ENCODE assay signal across 8 cellular contexts in genomic region chr11:36510567-36511020, GRCh38. TPM values are rescaled to one million over a fixed set of nuclear protein-coding genes. Genes with fewer than 3 reads are reported as not detected.
DNase-seq lines count a peak whose midpoint lies in the region; ATAC-seq and TF ChIP-seq lines count a peak whose summit lies in the region.

No MANE protein-coding gene starts in this region.

- DNase-seq in GM12864 (ENCODE audit: low read depth) (no peak), iPS DF 6.9 (ENCODE audit: low read depth, low spot score) (no peak), NCI-H1105 treated with DMSO at 0.1 percent for 48 hours (lab: John Stamatoyannopoulos, UW) (no peak), HK-2 (ENCODE audit: unreplicated experiment) (no peak), hippocampal formation (lab: John Stamatoyannopoulos, UW) (no peak)
- DNase-seq in activated naive CD8-positive, alpha-beta T cell treated with anti-CD3 and anti-CD28 coated beads for 36 hours: no peak

- H3K4me1 ChIP-seq in iPS DF 6.9 (ENCODE audit: control insufficient read depth, insufficient read depth, low read length): no peaks in the 10 kb centered on the region; the same call in 1 of the 2 replicates

- H3K9me3 Mint-ChIP-seq in activated naive CD8-positive, alpha-beta T cell treated with anti-CD3 and anti-CD28 coated beads for 36 hours: peaks cover 4% of the 10 kb centered on the region
- peaks cover 4% of the 10 kb centered on the region for H3K9me3 Mint-ChIP-seq in stimulated activated memory B cell treated with anti-CD40 and anti-IgM and Interleukin-4, amounts not matched to agents 10 μg/mL and 1 μg/mL and 100 μg/mL, for 72 hours

- H3K4me1 Mint-ChIP-seq in activated naive CD8-positive, alpha-beta T cell treated with anti-CD3 and anti-CD28 coated beads for 36 hours: peaks cover 26% of the 10 kb centered on the region
- H3K4me1 Mint-ChIP-seq in stimulated activated memory B cell treated with anti-CD40 and anti-IgM and Interleukin-4, amounts not matched to agents 10 μg/mL and 1 μg/mL and 100 μg/mL, for 72 hours: peaks cover 28% of the 10 kb centered on the region

- no peak overlapping the region for H3K27ac ChIP-seq in iPS DF 6.9 (ENCODE audit: low read length)

- peak overlapping the region; percentile 99 for H3K4me3 Mint-ChIP-seq in activated naive CD8-positive, alpha-beta T cell treated with anti-CD3 and anti-CD28 coated beads for 36 hours
- peak overlapping the region; percentile 100 for H3K4me3 Mint-ChIP-seq in stimulated activated memory B cell treated with anti-CD40 and anti-IgM and Interleukin-4, amounts not matched to agents 10 μg/mL and 1 μg/mL and 100 μg/mL, for 72 hours

- WGBS in iPS DF 6.9 (ENCODE audit: insufficient coverage, insufficient read length): no CpG with 5 or more reads among the region's 11 CpGs

- no peaks in the 10 kb centered on the region for H3K9me3 ChIP-seq in iPS DF 6.9 (ENCODE audit: control insufficient read depth, insufficient read depth, low read length)

- peak; percentile 2 for ATAC-seq in HG02943 (IDR thresholded peaks at IDR 0.05; ENCODE audit: low read depth, unreplicated experiment)
- no peak for ATAC-seq in stimulated activated memory B cell treated with anti-CD40 and anti-IgM and Interleukin-4, amounts not matched to agents 10 μg/mL and 1 μg/mL and 100 μg/mL, for 72 hours

- H3K36me3 Mint-ChIP-seq in activated naive CD8-positive, alpha-beta T cell treated with anti-CD3 and anti-CD28 coated beads for 36 hours: peaks cover 8% of the 10 kb centered on the region
- H3K36me3 Mint-ChIP-seq in stimulated activated memory B cell treated with anti-CD40 and anti-IgM and Interleukin-4, amounts not matched to agents 10 μg/mL and 1 μg/mL and 100 μg/mL, for 72 hours: peaks cover 8% of the 10 kb centered on the region

- H3K4me3 ChIP-seq in GM12864 (ENCODE audit: low read depth, low read length) (peak overlapping the region; percentile 94), iPS DF 6.9 (ENCODE audit: low read length) (peak overlapping the region; percentile 71; the same call in 1 of the 2 replicates)

- H3K36me3 ChIP-seq in iPS DF 6.9 (ENCODE audit: control insufficient read depth, insufficient read depth, low read length): no peaks in the 10 kb centered on the region

- no peak for TF ChIP-seq CTCF in GM12864 (IDR thresholded peaks at IDR 0.05; ENCODE audit: low read depth, low read length, missing control alignments)

- H3K27me3 Mint-ChIP-seq in activated naive CD8-positive, alpha-beta T cell treated with anti-CD3 and anti-CD28 coated beads for 36 hours: peaks cover 9% of the 10 kb centered on the region
- peaks cover 7% of the 10 kb centered on the region for H3K27me3 Mint-ChIP-seq in stimulated activated memory B cell treated with anti-CD40 and anti-IgM and Interleukin-4, amounts not matched to agents 10 μg/mL and 1 μg/mL and 100 μg/mL, for 72 hours

- H3K27me3 ChIP-seq in iPS DF 6.9 (ENCODE audit: control insufficient read depth, insufficient read depth, low read length): no peaks in the 10 kb centered on the region

- peak overlapping the region; percentile 91 for H3K27ac Mint-ChIP-seq in activated naive CD8-positive, alpha-beta T cell treated with anti-CD3 and anti-CD28 coated beads for 36 hours
- H3K27ac Mint-ChIP-seq in stimulated activated memory B cell treated with anti-CD40 and anti-IgM and Interleukin-4, amounts not matched to agents 10 μg/mL and 1 μg/mL and 100 μg/mL, for 72 hours: peak overlapping the region; percentile 98

RNA-seq across cellular contexts. Expression of gene TRAF6, which starts 0.5 kb away (rescaled TPM):
- total RNA-seq in activated naive CD8-positive, alpha-beta T cell treated with anti-CD3 and anti-CD28 coated beads for 36 hours: 1 to 10 TPM; 8.5 to 9.8 TPM

RNA-seq across cellular contexts. Expression of gene RAG1, which starts 57.2 kb away (rescaled TPM):
- total RNA-seq in activated naive CD8-positive, alpha-beta T cell treated with anti-CD3 and anti-CD28 coated beads for 36 hours: under 1 TPM; 0.38 to 0.43 TPM
